21 cellular contexts compared by ENCODE assay signal in genomic region chr1:168691541-168691940, GRCh38. TPM values are rescaled to one million over a fixed set of nuclear protein-coding genes. Genes with fewer than 3 reads are reported as not detected.
DNase-seq lines count a peak whose midpoint lies in the region; ATAC-seq and TF ChIP-seq lines count a peak whose summit lies in the region.
"Had no signal": no experiment of that assay in that cellular context is flagged by ENCODE, and none has a peak within 500 bp of the region (broad histone marks: within the 10 kb centered on the region; RNA-seq: fewer than 3 reads in every experiment).

No MANE protein-coding gene starts in this region.

- CTCF ChIA-PET in naive thymus-derived CD4-positive, alpha-beta T cell (lab: Charles Lee) = no interaction called here

- no peaks in the 10 kb centered on the region for H4K20me1 ChIP-seq in smooth muscle cell (ENCODE audit: low read depth)
- H4K20me1 ChIP-seq: BLaER1 had no signal

- no peak overlapping the region for H3K4me3 ChIP-seq in smooth muscle cell
- H3K4me3 ChIP-seq in naive thymus-derived CD4-positive, alpha-beta T cell (ENCODE audit: low read length) = no peak overlapping the region
- H3K4me3 ChIP-seq: BLaER1 had no signal

- no peak for ATAC-seq in naive thymus-derived CD4-positive, alpha-beta T cell
- ATAC-seq in natural killer cell = no peak

- H3K27me3 Mint-ChIP-seq in glutamatergic neuron (ENCODE audit: unreplicated experiment) = peaks cover 2% of the 10 kb centered on the region
- peaks cover 8 to 13% (median 8%) of the 10 kb centered on the region in 5 donors for H3K27me3 Mint-ChIP-seq in naive thymus-derived CD4-positive, alpha-beta T cell
- peaks cover 10 to 15% of the 10 kb centered on the region in 2 donors for H3K27me3 Mint-ChIP-seq in natural killer cell (ENCODE audit: low read depth in 2 of 2)

- no peak overlapping the region for H3K9ac ChIP-seq in smooth muscle cell (ENCODE audit: low read depth)
- H3K9ac ChIP-seq: BLaER1, KMS-11 had no signal

- TF ChIP-seq CTCF in glutamatergic neuron (IDR thresholded peaks at IDR 0.05; ENCODE audit: partially characterized antibody, unreplicated experiment) (no peak), smooth muscle cell (IDR thresholded peaks at IDR 0.05; ENCODE audit: borderline replicate concordance, insufficient read depth, poor library complexity, severe bottlenecking) (no peak), natural killer cell (IDR thresholded peaks at IDR 0.05) (no peak)

- 97% methylated on average over 5 of the region's 5 CpGs for WGBS in smooth muscle cell (ENCODE audit: low lambda C conversion rate)

- H3K4me1 Mint-ChIP-seq in glutamatergic neuron (ENCODE audit: low read depth, unreplicated experiment) = peaks cover 16% of the 10 kb centered on the region
- no peaks in the 10 kb centered on the region for H3K4me1 Mint-ChIP-seq in naive thymus-derived CD4-positive, alpha-beta T cell
- no peaks in the 10 kb centered on the region for H3K4me1 Mint-ChIP-seq in natural killer cell
- H3K4me1 Mint-ChIP-seq: CD8-positive, alpha-beta memory T cell had no signal

- H3K27ac Mint-ChIP-seq in glutamatergic neuron (ENCODE audit: unreplicated experiment) (peak overlapping the region; percentile 57), natural killer cell (no peak overlapping the region)
- H3K27ac Mint-ChIP-seq in naive thymus-derived CD4-positive, alpha-beta T cell = no peak overlapping the region
- H3K27ac Mint-ChIP-seq: CD8-positive, alpha-beta memory T cell had no signal

- H3K4me3 Mint-ChIP-seq in glutamatergic neuron (ENCODE audit: unreplicated experiment) = no peak overlapping the region
- no peak overlapping the region for H3K4me3 Mint-ChIP-seq in naive thymus-derived CD4-positive, alpha-beta T cell
- H3K4me3 Mint-ChIP-seq in natural killer cell = no peak overlapping the region
- H3K4me3 Mint-ChIP-seq: CD8-positive, alpha-beta memory T cell had no signal

- H2AFZ ChIP-seq in smooth muscle cell (ENCODE audit: low read depth) = no peak overlapping the region

- no peaks in the 10 kb centered on the region for H3K4me1 ChIP-seq in smooth muscle cell (ENCODE audit: low read depth)
- H3K4me1 ChIP-seq in naive thymus-derived CD4-positive, alpha-beta T cell (ENCODE audit: control insufficient read depth in 2 of 2, insufficient read depth in 2 of 2, low read length in 2 of 2) = no peaks in the 10 kb centered on the region
- H3K4me1 ChIP-seq: BLaER1 had no signal

- H3K4me2 ChIP-seq in smooth muscle cell = no peak overlapping the region
- H3K4me2 ChIP-seq: BLaER1, KMS-11 had no signal

- H3K9me3 Mint-ChIP-seq in glutamatergic neuron (ENCODE audit: unreplicated experiment) (peaks cover 7% of the 10 kb centered on the region), natural killer cell (no peaks in the 10 kb centered on the region)
- H3K9me3 Mint-ChIP-seq in naive thymus-derived CD4-positive, alpha-beta T cell = no peaks in the 10 kb centered on the region
- H3K9me3 Mint-ChIP-seq: CD8-positive, alpha-beta memory T cell had no signal

- intact Hi-C loops in naive thymus-derived CD4-positive, alpha-beta T cell (cut with micrococcal nuclease) = no loop called here
- intact Hi-C loops in natural killer cell (cut with micrococcal nuclease) = no loop called here

- H3K36me3 ChIP-seq in smooth muscle cell (ENCODE audit: low read depth) = no peaks in the 10 kb centered on the region
- no peaks in the 10 kb centered on the region for H3K36me3 ChIP-seq in naive thymus-derived CD4-positive, alpha-beta T cell (ENCODE audit: control insufficient read depth in 2 of 3, insufficient read depth in 3 of 3, low read length in 3 of 3)
- H3K36me3 ChIP-seq: BLaER1 had no signal

- H3K36me3 Mint-ChIP-seq in glutamatergic neuron (ENCODE audit: unreplicated experiment) = no peaks in the 10 kb centered on the region
- H3K36me3 Mint-ChIP-seq in naive thymus-derived CD4-positive, alpha-beta T cell = no peaks in the 10 kb centered on the region
- no peaks in the 10 kb centered on the region for H3K36me3 Mint-ChIP-seq in natural killer cell
- H3K36me3 Mint-ChIP-seq: CD8-positive, alpha-beta memory T cell had no signal

- POLR2A ChIA-PET in naive thymus-derived CD4-positive, alpha-beta T cell (lab: Charles Lee) = no interaction called here

- H3K27me3 ChIP-seq in smooth muscle cell (ENCODE audit: low read depth) = no peaks in the 10 kb centered on the region
- H3K27me3 ChIP-seq in naive thymus-derived CD4-positive, alpha-beta T cell (ENCODE audit: control insufficient read depth in 2 of 2, insufficient read depth in 2 of 2, low read length in 2 of 2) = no peaks in the 10 kb centered on the region
- H3K27me3 ChIP-seq: BLaER1 had no signal

- no peaks in the 10 kb centered on the region for H3K9me3 ChIP-seq in smooth muscle cell (replicated peaks; ENCODE audit: low read depth)
- no peaks in the 10 kb centered on the region for H3K9me3 ChIP-seq in naive thymus-derived CD4-positive, alpha-beta T cell (ENCODE audit: control insufficient read depth in 2 of 3, low read length in 3 of 3)
- H3K9me3 ChIP-seq: BLaER1 had no signal

- DNase-seq in NCI-H1092 treated with DMSO at 0.1 percent for 48 hours (lab: John Stamatoyannopoulos, UW) (peak; percentile 9), NCI-H1092 (lab: John Stamatoyannopoulos, UW) (no peak), NCI-H524 treated with DMSO at 0.1 percent for 48 hours (lab: John Stamatoyannopoulos, UW) (peak; percentile 88), glutamatergic neuron (no peak), smooth muscle cell (lab: John Stamatoyannopoulos, UW; ENCODE audit: unreplicated experiment) (no peak), MV-4-11 (lab: John Stamatoyannopoulos, UW) (no peak), natural killer cell (no peak)
- DNase-seq in naive thymus-derived CD4-positive, alpha-beta T cell = no peak
- DNase-seq: CD8-positive, alpha-beta memory T cell; DMS153; EL; NCI-H1105; NCI-H187 treated with DMSO at 0.1 percent for 48 hours; RPMI8226; SIG-M5 had no signal

- peaks cover 7% of the 10 kb centered on the region for H3F3A ChIP-seq in smooth muscle cell (ENCODE audit: low read depth)

- H3K27ac ChIP-seq in smooth muscle cell (ENCODE audit: low read depth) = peak overlapping the region; percentile 88
- no peak overlapping the region for H3K27ac ChIP-seq in naive thymus-derived CD4-positive, alpha-beta T cell (ENCODE audit: low read depth, low read length)
- H3K27ac ChIP-seq: 22Rv1, BLaER1, KMS-11 had no signal

- H3K79me2 ChIP-seq in smooth muscle cell (ENCODE audit: low read depth) = no peaks in the 10 kb centered on the region

RNA-seq across cellular contexts. Expression of gene DPT, which starts 37.5 kb away (rescaled TPM):
- not detected for total RNA-seq in glutamatergic neuron (ENCODE audit: unreplicated experiment)
- total RNA-seq in smooth muscle cell = 3.1 and 7.7 TPM in 2 replicates
- 13.1 and 13.4 TPM in 2 replicates for polyA plus RNA-seq in smooth muscle cell
- not detected for total RNA-seq in naive thymus-derived CD4-positive, alpha-beta T cell
- polyA plus RNA-seq in naive thymus-derived CD4-positive, alpha-beta T cell = not detected
- total RNA-seq in natural killer cell = not detected
- total RNA-seq: CD8-positive, alpha-beta memory T cell; H1; M059J; NCI-H460 had no signal
- polyA plus RNA-seq: CD8-positive, alpha-beta memory T cell; H1 had no signal

Comparison
In these comparisons a context has a peak if more than half of its experiments do, and no peak if none do; other contexts are left out.
1. DNase-seq: peak in NCI-H1092 treated with DMSO at 0.1 percent for 48 hours (single experiment) and NCI-H524 treated with DMSO at 0.1 percent for 48 hours (single experiment); none in NCI-H1092 (single experiment), glutamatergic neuron (single experiment), smooth muscle cell (single experiment), naive thymus-derived CD4-positive, alpha-beta T cell (0 of 9), MV-4-11 (single experiment) and natural killer cell (single experiment).